In the genomic region with DNA sequence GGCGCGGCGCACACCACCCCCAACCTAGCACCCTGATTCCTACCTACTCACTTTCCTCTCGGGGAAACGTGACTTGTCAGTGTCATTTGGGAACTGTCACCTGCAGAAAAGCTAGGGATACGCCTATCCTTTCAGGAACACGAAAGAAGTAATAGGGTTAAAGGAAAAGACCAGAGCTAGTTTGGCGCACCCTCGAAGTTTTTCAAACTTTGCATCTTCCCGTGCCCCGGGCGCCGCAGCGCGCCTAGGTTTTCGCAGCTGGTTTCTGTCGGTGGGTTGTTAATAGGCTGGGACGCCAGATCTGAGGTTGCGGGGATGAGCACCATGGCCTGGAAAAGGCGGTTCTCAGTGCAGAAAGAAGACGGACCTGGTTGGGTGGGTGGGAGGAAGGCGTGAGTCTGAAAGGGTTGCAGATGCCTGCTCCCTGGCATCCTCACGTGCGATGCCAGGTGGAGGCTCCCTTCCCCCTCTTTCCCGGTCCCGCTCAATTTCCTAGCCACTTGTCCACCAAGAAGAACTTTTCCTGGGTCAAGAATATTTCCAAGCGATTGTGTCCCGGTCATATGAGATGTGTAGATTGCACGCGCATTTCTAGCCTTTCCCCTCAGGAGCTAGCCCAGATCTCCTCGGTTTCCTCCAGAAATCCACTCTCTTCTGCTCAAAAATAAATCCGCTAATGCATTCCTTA, we compare ENCODE assay signal across 13 cellular contexts. TPM values are rescaled to one million over a fixed set of nuclear protein-coding genes. Genes with fewer than 3 reads are reported as not detected.
DNase-seq lines count a peak whose midpoint lies in the region; ATAC-seq and TF ChIP-seq lines count a peak whose summit lies in the region.
"Had no signal": no experiment of that assay in that cellular context is flagged by ENCODE, and none has a peak within 500 bp of the region (broad histone marks: within the 10 kb centered on the region; RNA-seq: fewer than 3 reads in every experiment).

No MANE protein-coding gene starts in this region.

- no peaks in the 10 kb centered on the region for H3K36me3 Mint-ChIP-seq in CD8-positive, alpha-beta memory T cell

- intact Hi-C loops in left ventricle myocardium inferior (cut with micrococcal nuclease), result no loop called here
- intact Hi-C loops in ovary (cut with DNase I), result loop anchor here in 1 of 4 donors (10.0 kb wide), 1 partner anchor 138 kb away; no protein-coding TSS in a partner anchor

- TF ChIP-seq EP300 in ovary (IDR thresholded peaks at IDR 0.05), result no peak

- CTCF ChIA-PET in CD8-positive, alpha-beta memory T cell (lab: Charles Lee), result no interaction called here

- H3K4me3 ChIP-seq in SK-N-MC (peak overlapping the region; percentile 81), left ventricle myocardium inferior (peak overlapping the region; percentile 75), ovary (peak overlapping the region; percentile 42)
- no peak overlapping the region for H3K4me3 ChIP-seq in CD8-positive, alpha-beta memory T cell (ENCODE audit: low read length)

- H3K4me3 Mint-ChIP-seq in CD8-positive, alpha-beta memory T cell, result no peak overlapping the region

- H3K27me3 Mint-ChIP-seq in CD8-positive, alpha-beta memory T cell, result peaks cover 26 to 31% of the 10 kb centered on the region in 2 donors

- H3K4me1 ChIP-seq in left ventricle myocardium inferior (peaks cover 33% of the 10 kb centered on the region), ovary (ENCODE audit: insufficient read depth) (peaks cover 4% of the 10 kb centered on the region)
- H3K4me1 ChIP-seq in CD8-positive, alpha-beta memory T cell (ENCODE audit: insufficient read depth, low read length), result no peaks in the 10 kb centered on the region

- ATAC-seq in left lobe of liver (no peak), HG02884 (IDR thresholded peaks at IDR 0.05; ENCODE audit: unreplicated experiment) (no peak)

- POLR2A ChIA-PET in CD8-positive, alpha-beta memory T cell (lab: Charles Lee), result no interaction called here

- H3K27ac ChIP-seq in SK-N-MC (no peak overlapping the region), left ventricle myocardium inferior (replicated peaks) (peak overlapping the region; percentile 93), ovary (no peak overlapping the region)
- no peak overlapping the region for H3K27ac ChIP-seq in CD8-positive, alpha-beta memory T cell (ENCODE audit: low read depth, low read length)
- H3K27ac ChIP-seq: C4-2B, neutrophil had no signal

- H3K9me3 ChIP-seq in SK-N-MC (ENCODE audit: low read depth, low read length) (no peaks in the 10 kb centered on the region), left ventricle myocardium inferior (replicated peaks) (no peaks in the 10 kb centered on the region), ovary (no peaks in the 10 kb centered on the region)
- H3K9me3 ChIP-seq in CD8-positive, alpha-beta memory T cell (ENCODE audit: low read length), result no peaks in the 10 kb centered on the region
- H3K9me3 ChIP-seq: neutrophil had no signal

- no peak for TF ChIP-seq POLR2A in ovary (IDR thresholded peaks at IDR 0.05)

- peaks cover 0 to 11% (median 7%) of the 10 kb centered on the region in 5 donors for H3K9me3 Mint-ChIP-seq in CD8-positive, alpha-beta memory T cell

- H3K9ac ChIP-seq in SK-N-MC (ENCODE audit: insufficient read length), result no peak overlapping the region

- peaks cover 59% of the 10 kb centered on the region for H3K27me3 ChIP-seq in left ventricle myocardium inferior (ENCODE audit: low read depth)
- H3K27me3 ChIP-seq in ovary, result no peaks in the 10 kb centered on the region
- H3K27me3 ChIP-seq in CD8-positive, alpha-beta memory T cell (ENCODE audit: insufficient read depth, low read length, poor library complexity, severe bottlenecking), result no peaks in the 10 kb centered on the region

- H3K36me3 ChIP-seq in SK-N-MC (ENCODE audit: insufficient read depth, low read length) (no peaks in the 10 kb centered on the region), left ventricle myocardium inferior (no peaks in the 10 kb centered on the region), ovary (no peaks in the 10 kb centered on the region)
- H3K36me3 ChIP-seq in CD8-positive, alpha-beta memory T cell (ENCODE audit: insufficient read depth, low read length), result no peaks in the 10 kb centered on the region
- H3K36me3 ChIP-seq: neutrophil had no signal

- no peaks in the 10 kb centered on the region for H3K4me1 Mint-ChIP-seq in CD8-positive, alpha-beta memory T cell

- WGBS in ovary, 3 donors, result 6 to 8% (median 7%) methylated on average over 32 of the region's 32 CpGs

- TF ChIP-seq CTCF in left ventricle myocardium inferior (IDR thresholded peaks at IDR 0.05; ENCODE audit: borderline replicate concordance), result no peak
- TF ChIP-seq CTCF in ovary (IDR thresholded peaks at IDR 0.05), result no peak

- DNase-seq in AG08395 (ENCODE audit: low spot score) (peak; percentile 2), SK-N-MC (ENCODE audit: low read depth, low spot score) (no peak), left ventricle myocardium inferior (peak; percentile 17), ovary (peak in 1 of 5 donors; percentile 35), NCI-H1436 (lab: John Stamatoyannopoulos, UW) (no peak), left lobe of liver (ENCODE audit: low spot score) (no peak)
- no peak for DNase-seq in CD8-positive, alpha-beta memory T cell
- DNase-seq: activated CD8-positive, alpha-beta memory T cell treated with anti-CD3 and anti-CD28 coated beads for 24 hours; effector CD4-positive, alpha-beta T cell had no signal

- H3K27ac Mint-ChIP-seq in CD8-positive, alpha-beta memory T cell, result no peak overlapping the region

RNA-seq across cellular contexts. Expression of gene MEOX2, which starts 0.6 kb away (rescaled TPM):
- 7.7 TPM for total RNA-seq in left ventricle myocardium inferior
- total RNA-seq in ovary, result 1 to 10 TPM; 1.3 to 3.6 (median 1.5) TPM
- 10 to 100 TPM in 1 of 2 donors, 1 to 10 TPM in 1; 5.0 to 15.4 TPM for polyA plus RNA-seq in ovary
- 0.18 TPM for total RNA-seq in left lobe of liver
- total RNA-seq in CD8-positive, alpha-beta memory T cell, result not detected
- not detected for polyA plus RNA-seq in CD8-positive, alpha-beta memory T cell
- total RNA-seq: M059J had no signal

Comparison
In these comparisons a context has a peak if more than half of its experiments do, and no peak if none do; other contexts are left out.
1. DNase-seq: peak in AG08395 (single experiment) and left ventricle myocardium inferior (single experiment); none in SK-N-MC (single experiment), NCI-H1436 (single experiment), left lobe of liver (single experiment) and CD8-positive, alpha-beta memory T cell (0 of 5).